9 cellular contexts compared by ENCODE assay signal in genomic region chr2:219277703-219278654, GRCh38. TPM values are rescaled to one million over a fixed set of nuclear protein-coding genes. Genes with fewer than 3 reads are reported as not detected.
DNase-seq lines count a peak whose midpoint lies in the region; ATAC-seq and TF ChIP-seq lines count a peak whose summit lies in the region.
"Had no signal": no experiment of that assay in that cellular context is flagged by ENCODE, and none has a peak within 500 bp of the region (broad histone marks: within the 10 kb centered on the region; RNA-seq: fewer than 3 reads in every experiment).

No MANE protein-coding gene starts in this region.

- TF ChIP-seq EP300 in transverse colon (IDR thresholded peaks at IDR 0.05; ENCODE audit: low read depth) = no peak

- no peaks in the 10 kb centered on the region for H3K9me3 ChIP-seq in BLaER1 treated with 17β-estradiol and CSF1 and Interleukin-3, amounts not matched to agents 10 nM and 100 nM (replicated peaks in 1 of 11)
- H3K9me3 ChIP-seq in MG63 (no peaks in the 10 kb centered on the region), SK-N-MC (ENCODE audit: low read depth, low read length) (no peaks in the 10 kb centered on the region), parathyroid adenoma (ENCODE audit: control insufficient read depth, low read length) (no peaks in the 10 kb centered on the region), transverse colon (no peaks in the 10 kb centered on the region)

- H3K27ac ChIP-seq in BLaER1 treated with 17β-estradiol and CSF1 and Interleukin-3, amounts not matched to agents 10 nM and 100 nM = peak overlapping the region; percentile 39 to 97 (median 81); a peak in 19 of 22 replicates
- H3K27ac ChIP-seq in SK-N-MC (peak overlapping the region; percentile 89), parathyroid adenoma (peak overlapping the region; percentile 82), transverse colon (peak overlapping the region; percentile 94 to 98 (median 98))

- H3K36me3 ChIP-seq in BLaER1 treated with 17β-estradiol and CSF1 and Interleukin-3, amounts not matched to agents 10 nM and 100 nM = peaks cover 0 to 25% (median 0%) of the 10 kb centered on the region in 11 experiments; a peak in 4 of 22 replicates
- H3K36me3 ChIP-seq in MG63 (peaks cover 19% of the 10 kb centered on the region), SK-N-MC (ENCODE audit: insufficient read depth, low read length) (peaks cover 4% of the 10 kb centered on the region; the same call in 1 of the 2 replicates), parathyroid adenoma (ENCODE audit: control insufficient read depth, insufficient read depth, low read length) (no peaks in the 10 kb centered on the region), transverse colon (peaks cover 0 to 3% (median 0%) of the 10 kb centered on the region in 4 donors)

- in situ Hi-C loops in transverse colon (cut with MboI; ENCODE audit: low pct_ligation_motif_present in 1 of 4, low pct_unique_long_range_greater_than_20kb in 1 of 4, low sequenced_read_pairs in 3 of 4) = loop anchor here in 1 of 4 donors (25.0 kb wide), 1 partner anchor 116 kb away; the partner anchor contains the start of genes NHEJ1 and SLC23A3

- ATAC-seq in GM19372 (IDR thresholded peaks at IDR 0.05; ENCODE audit: low read depth, unreplicated experiment) (peak; percentile 23), Right ventricle myocardium inferior (peak; percentile 15)
- no peak for ATAC-seq in activated naive CD4-positive, alpha-beta T cell treated with anti-CD3 and anti-CD28 coated beads, Interleukin-2, amount 50 U/mL, for 72 hours

- no peaks in the 10 kb centered on the region for H3K9me3 Mint-ChIP-seq in activated naive CD4-positive, alpha-beta T cell treated with anti-CD3 and anti-CD28 coated beads, Interleukin-2, amount 50 U/mL, for 72 hours

- TF ChIP-seq POLR2A in transverse colon (IDR thresholded peaks at IDR 0.05) = no peak

- DNase-seq in MG63 (peak; percentile 62), SK-N-MC (ENCODE audit: low read depth, low spot score) (peak; percentile 34), Right ventricle myocardium inferior (ENCODE audit: missing footprints) (peak; percentile 91), transverse colon (peak; percentile 87)
- DNase-seq in activated naive CD4-positive, alpha-beta T cell treated with anti-CD3 and anti-CD28 coated beads, Interleukin-2, amount 50 U/mL, for 72 hours (ENCODE audit: low spot score in 2 of 2) = peak; percentile 82 to 83

- no peaks in the 10 kb centered on the region for H3K79me2 ChIP-seq in parathyroid adenoma

- H3K4me2 ChIP-seq in BLaER1 treated with 17β-estradiol and CSF1 and Interleukin-3, amounts not matched to agents 10 nM and 100 nM = peak overlapping the region; percentile 77 to 98 (median 93)
- peak overlapping the region; percentile 69 for H3K4me2 ChIP-seq in parathyroid adenoma (ENCODE audit: low read length)

- peaks cover 3 to 28% (median 13%) of the 10 kb centered on the region in 11 experiments; a peak in 15 of 22 replicates for H4K20me1 ChIP-seq in BLaER1 treated with 17β-estradiol and CSF1 and Interleukin-3, amounts not matched to agents 10 nM and 100 nM

- WGBS in transverse colon (ENCODE audit: low coverage in 1 of 2), 2 donors = 28% methylated on average over 25 of the region's 25 CpGs; no CpG with 5 or more reads in 1 of the 2 donors

- H3K36me3 Mint-ChIP-seq in activated naive CD4-positive, alpha-beta T cell treated with anti-CD3 and anti-CD28 coated beads, Interleukin-2, amount 50 U/mL, for 72 hours = peaks cover 0 to 5% of the 10 kb centered on the region in 2 donors

- intact Hi-C loops in Right ventricle myocardium inferior (cut with DNase I) (loop anchor here (2.0 to 5.0 kb wide), 4 partner anchors 23 to 109 kb away; partner anchors contain the start of genes ANKZF1, ATG9A, CNPPD1 and DNPEP), transverse colon (cut with DNase I; ENCODE audit: low total_unique reads) (loop anchor here (2.0 kb wide), 1 partner anchor 17 kb away; no protein-coding TSS in a partner anchor)

- peaks cover 44 to 54% (median 52%) of the 10 kb centered on the region in 10 experiments for H3K4me1 ChIP-seq in BLaER1 treated with 17β-estradiol and CSF1 and Interleukin-3, amounts not matched to agents 10 nM and 100 nM
- H3K4me1 ChIP-seq in parathyroid adenoma (peaks cover 23% of the 10 kb centered on the region), transverse colon (peaks cover 16 to 29% (median 23%) of the 10 kb centered on the region in 4 donors)

- TF ChIP-seq CTCF in parathyroid adenoma (IDR thresholded peaks at IDR 0.05) = peak; percentile 100
- TF ChIP-seq CTCF in transverse colon (IDR thresholded peaks at IDR 0.05) = peak; percentile 96 to 100 (median 99)

- no peaks in the 10 kb centered on the region for H3K27me3 ChIP-seq in BLaER1 treated with 17β-estradiol and CSF1 and Interleukin-3, amounts not matched to agents 10 nM and 100 nM
- H3K27me3 ChIP-seq in MG63 (no peaks in the 10 kb centered on the region), parathyroid adenoma (ENCODE audit: control insufficient read depth, insufficient read depth, low read length) (no peaks in the 10 kb centered on the region), transverse colon (no peaks in the 10 kb centered on the region)

- peak overlapping the region in 8 of 10 experiments; percentile 25 to 76 (median 63); a peak in 9 of 20 replicates for H3K4me3 ChIP-seq in BLaER1 treated with 17β-estradiol and CSF1 and Interleukin-3, amounts not matched to agents 10 nM and 100 nM
- H3K4me3 ChIP-seq in MG63 (no peak overlapping the region), SK-N-MC (peak overlapping the region; percentile 83), parathyroid adenoma (ENCODE audit: low read depth, low read length) (peak overlapping the region; percentile 72), transverse colon (peak overlapping the region in 1 of 4 donors; percentile 8)

- peak overlapping the region; percentile 52 to 96 (median 81); a peak in 20 of 22 replicates for H3K9ac ChIP-seq in BLaER1 treated with 17β-estradiol and CSF1 and Interleukin-3, amounts not matched to agents 10 nM and 100 nM
- peak overlapping the region; percentile 72 for H3K9ac ChIP-seq in SK-N-MC (ENCODE audit: insufficient read length)
- no peak overlapping the region for H3K9ac ChIP-seq in parathyroid adenoma

- H3K27ac Mint-ChIP-seq in activated naive CD4-positive, alpha-beta T cell treated with anti-CD3 and anti-CD28 coated beads, Interleukin-2, amount 50 U/mL, for 72 hours = peak overlapping the region; percentile 92 to 93

- peak overlapping the region; percentile 74 for H2AFZ ChIP-seq in parathyroid adenoma

RNA-seq across cellular contexts. Expression of gene DNAJB2, which starts 1.2 kb away (rescaled TPM):
- total RNA-seq in MG63 (2014; rRNA removed; shearing (Covaris generic); ENCODE audit: low replicate concordance) = 55.0 and 56.4 TPM in 2 replicates
- total RNA-seq in activated naive CD4-positive, alpha-beta T cell treated with anti-CD3 and anti-CD28 coated beads, Interleukin-2, amount 50 U/mL, for 72 hours = 10 to 100 TPM; 59.7 to 67.2 TPM
- total RNA-seq in Right ventricle myocardium inferior (80.4 TPM), transverse colon (10 to 100 TPM; 22.7 to 95.0 (median 54.3) TPM)

RNA-seq across cellular contexts. Expression of gene TUBA4A, which starts 24.3 kb away (rescaled TPM):
- total RNA-seq in MG63 (2014; rRNA removed; shearing (Covaris generic); ENCODE audit: low replicate concordance) = 3.1 and 7.7 TPM in 2 replicates
- total RNA-seq in activated naive CD4-positive, alpha-beta T cell treated with anti-CD3 and anti-CD28 coated beads, Interleukin-2, amount 50 U/mL, for 72 hours = 100 to 1,000 TPM; 240 to 410 TPM
- total RNA-seq in Right ventricle myocardium inferior (128 TPM), transverse colon (100 to 1,000 TPM in 1 of 4 donors, 10 to 100 TPM in 3; 39.2 to 101 (median 70.8) TPM)

RNA-seq across cellular contexts. Expression of gene TUBA4B, which starts 24.9 kb away (rescaled TPM):
- not detected in 2 replicates for total RNA-seq in MG63 (2014; rRNA removed; shearing (Covaris generic); ENCODE audit: low replicate concordance)
- total RNA-seq in activated naive CD4-positive, alpha-beta T cell treated with anti-CD3 and anti-CD28 coated beads, Interleukin-2, amount 50 U/mL, for 72 hours = not detected
- total RNA-seq in Right ventricle myocardium inferior (not detected), transverse colon (not detected)
- total RNA-seq: activated CD8-positive, alpha-beta memory T cell treated with anti-CD3 and anti-CD28 coated beads for 36 hours had no signal

RNA-seq across cellular contexts. Expression of gene PTPRN, which starts 31.2 kb away (rescaled TPM):
- not detected in 2 replicates for total RNA-seq in MG63 (2014; rRNA removed; shearing (Covaris generic); ENCODE audit: low replicate concordance)
- total RNA-seq in activated naive CD4-positive, alpha-beta T cell treated with anti-CD3 and anti-CD28 coated beads, Interleukin-2, amount 50 U/mL, for 72 hours = 1 to 10 TPM in 1 of 2 donors, under 1 TPM in 1; 0.09 to 3.1 TPM
- total RNA-seq in Right ventricle myocardium inferior (not detected), transverse colon (1 to 10 TPM in 3 of 4 donors, under 1 TPM in 1; 0.60 to 2.6 (median 2.1) TPM)

RNA-seq across cellular contexts. Expression of gene STK16, which starts 32.7 kb away (rescaled TPM):
- 14.4 and 26.0 TPM in 2 replicates for total RNA-seq in MG63 (2014; rRNA removed; shearing (Covaris generic); ENCODE audit: low replicate concordance)
- 10 to 100 TPM; 25.8 to 36.9 TPM for total RNA-seq in activated naive CD4-positive, alpha-beta T cell treated with anti-CD3 and anti-CD28 coated beads, Interleukin-2, amount 50 U/mL, for 72 hours
- total RNA-seq in Right ventricle myocardium inferior (17.1 TPM), transverse colon (10 to 100 TPM; 18.7 to 44.8 (median 28.2) TPM)

Comparison
In these comparisons a context has a peak if more than half of its experiments do, and no peak if none do; other contexts are left out.
1. ATAC-seq: peak in GM19372 (single experiment) and Right ventricle myocardium inferior (single experiment); none in activated naive CD4-positive, alpha-beta T cell treated with anti-CD3 and anti-CD28 coated beads, Interleukin-2, amount 50 U/mL, for 72 hours (0 of 2).
2. DNase-seq: peak in every context shown above with its lines; median percentile 91 in Right ventricle myocardium inferior; 87 in transverse colon; 82 in activated naive CD4-positive, alpha-beta T cell treated with anti-CD3 and anti-CD28 coated beads, Interleukin-2, amount 50 U/mL, for 72 hours; 62 in MG63; 34 in SK-N-MC.
3. Peak in every context shown above with its lines, with median percentiles within 50 percentile points of each other: H3K27ac ChIP-seq.